Comparison of ENCODE assay signal across 21 cellular contexts in the genomic region with DNA sequence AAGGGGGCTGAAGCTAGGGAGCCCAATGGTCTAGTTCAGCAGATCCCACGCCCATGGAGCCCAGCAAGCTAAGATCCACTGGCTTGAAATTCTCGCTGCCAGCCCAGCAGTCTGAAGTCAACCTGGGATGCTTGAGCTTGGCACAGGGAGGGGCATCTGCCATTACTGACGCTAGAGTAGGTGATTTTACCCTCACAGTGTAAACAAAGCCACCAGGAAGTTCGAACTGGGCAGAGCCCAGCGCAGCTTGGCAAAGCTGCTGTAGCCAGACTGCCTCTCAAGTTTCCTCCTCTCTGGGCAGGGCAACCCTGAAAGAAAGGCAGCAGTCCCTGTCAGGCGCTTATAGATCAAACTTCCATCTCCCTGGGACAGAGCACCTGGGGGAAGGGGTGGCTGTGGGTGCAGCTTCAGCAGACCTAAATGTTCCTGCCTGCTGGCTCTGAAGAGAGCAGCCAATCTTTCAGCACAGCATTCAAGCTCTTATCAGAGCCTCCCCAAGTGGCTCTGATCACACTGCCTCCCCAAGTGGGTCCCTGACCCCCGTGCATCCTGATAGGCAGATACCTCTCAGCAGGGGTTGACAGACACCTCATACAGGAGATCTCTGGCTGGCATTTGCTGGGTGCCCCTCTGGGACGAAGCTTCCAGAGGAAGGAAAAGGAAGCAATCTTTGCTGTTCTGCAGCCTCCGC.
DNase-seq lines count a peak whose midpoint lies in the region; ATAC-seq and TF ChIP-seq lines count a peak whose summit lies in the region.
"Had no signal": no experiment of that assay in that cellular context is flagged by ENCODE, and none has a peak within 500 bp of the region (broad histone marks: within the 10 kb centered on the region; RNA-seq: fewer than 3 reads in every experiment).

No MANE protein-coding gene starts in this region.

- H3K27ac ChIP-seq in upper lobe of right lung (no peak overlapping the region), RWPE1 (no peak overlapping the region)
- H3K27ac ChIP-seq: vagina had no signal

- intact Hi-C loops in upper lobe of right lung (cut with DNase I) = no loop called here

- H3K4me3 ChIP-seq in upper lobe of right lung = no peak overlapping the region
- H3K4me3 ChIP-seq: smooth muscle cell, vagina had no signal

- H3K9me3 ChIP-seq in upper lobe of right lung = no peaks in the 10 kb centered on the region
- H3K9me3 ChIP-seq: vagina had no signal

- ATAC-seq in upper lobe of right lung = peak; percentile 61
- ATAC-seq: activated CD8-positive, alpha-beta T cell treated with anti-CD3 and anti-CD28 coated beads, Interleukin-2, amount 10 ng/mL, durations not matched to agents 7 days and 5 days; left cardiac atrium; natural killer cell treated with Interleukin-12 subunit alpha and Interleukin-12 subunit beta and Interleukin-15 and Interleukin-18, amount 100 ng/mL, for 72 hours had no signal

- TF ChIP-seq CTCF in upper lobe of right lung (IDR thresholded peaks at IDR 0.05) (no peak), RWPE1 (conservative IDR thresholded peaks at IDR 0.05; ENCODE audit: low read depth) (no peak)

- POLR2A ChIA-PET in RWPE1 (lab: Yijun Ruan, JAX; ENCODE audit: low non-redundant PET) = no interaction called here

- peak; percentile 40 for DNase-seq in NCI-H345 (lab: John Stamatoyannopoulos, UW)
- no peak for DNase-seq in NCI-H345 treated with DMSO at 0.1 percent for 48 hours (lab: John Stamatoyannopoulos, UW; ENCODE audit: unreplicated experiment)
- DNase-seq in NCI-H510A treated with DMSO at 0.1 percent for 48 hours (lab: John Stamatoyannopoulos, UW) = peak; percentile 21
- peak; percentile 28 for DNase-seq in kidney tubule cell (ENCODE audit: low spot score)
- peak; percentile 84 for DNase-seq in upper lobe of right lung
- no peak for DNase-seq in activated CD4-positive, alpha-beta T cell treated with anti-CD3 and anti-CD28 coated beads, Interleukin-2, amount 50 U/mL, for 48 hours
- DNase-seq in RWPE1 (ENCODE audit: low spot score) = no peak
- no peak for DNase-seq in NCI-H2107 (lab: John Stamatoyannopoulos, UW)
- DNase-seq: activated CD4-positive, CD25-positive, alpha-beta regulatory T cell treated with anti-CD3 and anti-CD28 coated beads, Interleukin-2, amount 50 U/mL, for 72 hours; activated CD8-positive, alpha-beta T cell treated with anti-CD3 and anti-CD28 coated beads, Interleukin-2, amount 10 ng/mL, durations not matched to agents 7 days and 5 days; activated effector memory CD4-positive, alpha-beta T cell treated with anti-CD3 and anti-CD28 coated beads, Interleukin-2, amount 50 U/mL, for 16 hours; activated T-cell treated with anti-CD3 and anti-CD28 coated beads for 4 hours; head of caudate nucleus; left cardiac atrium; NCI-H146; NCI-H226; stimulated activated CD4-positive, alpha-beta T cell treated with anti-CD3 and anti-CD28 coated beads, Interleukin-2, amount 100 ng/mL, for 24 hours; substantia nigra had no signal

- H3K4me1 ChIP-seq in upper lobe of right lung = no peaks in the 10 kb centered on the region
- H3K4me1 ChIP-seq: vagina had no signal

- H3K27me3 ChIP-seq in upper lobe of right lung = no peaks in the 10 kb centered on the region
- H3K27me3 ChIP-seq: vagina had no signal

- H3K36me3 ChIP-seq in upper lobe of right lung = no peaks in the 10 kb centered on the region
- H3K36me3 ChIP-seq: vagina had no signal

- CTCF ChIA-PET in RWPE1 (lab: Yijun Ruan, JAX) = interaction anchor here (0.7 kb wide), 1 partner anchor 167 kb away, joined by 4 read pairs; a partner anchor contains a TSS

Comparison
In these comparisons a context has a peak if more than half of its experiments do, and no peak if none do; other contexts are left out.
1. DNase-seq: peak in NCI-H345 (single experiment), NCI-H510A treated with DMSO at 0.1 percent for 48 hours (single experiment), kidney tubule cell (single experiment) and upper lobe of right lung (single experiment); none in NCI-H345 treated with DMSO at 0.1 percent for 48 hours (single experiment), activated CD4-positive, alpha-beta T cell treated with anti-CD3 and anti-CD28 coated beads, Interleukin-2, amount 50 U/mL, for 48 hours (0 of 2), RWPE1 (single experiment) and NCI-H2107 (single experiment).